ENCODE assay signal across 8 cellular contexts in genomic region chr6:13273931-13274706, GRCh38. TPM values are rescaled to one million over a fixed set of nuclear protein-coding genes. Genes with fewer than 3 reads are reported as not detected.
DNase-seq lines count a peak whose midpoint lies in the region; ATAC-seq and TF ChIP-seq lines count a peak whose summit lies in the region.

No MANE protein-coding gene starts in this region.

- DNase-seq in activated CD4-positive, CD25-positive, alpha-beta regulatory T cell treated with anti-CD3 and anti-CD28 coated beads, Interleukin-2, amount 50 U/mL, for 16 hours (ENCODE audit: low read depth, low spot score) = peak; percentile 26
- DNase-seq in coronary artery (ENCODE audit: low spot score) (no peak), H4 (ENCODE audit: low spot score) (no peak)
- DNase-seq in stimulated activated CD4-positive, alpha-beta T cell treated with anti-CD3 and anti-CD28 coated beads, TNF-alpha, amount 100 ng/mL, for 24 hours (ENCODE audit: low read depth in 3 of 3) = peak; percentile 33 to 58 (median 50)

- H3K27ac ChIP-seq in coronary artery = peak overlapping the region in 1 of 2 donors; percentile 16

- no peak for TF ChIP-seq CTCF in coronary artery (IDR thresholded peaks at IDR 0.05)

- peak overlapping the region; percentile 32 for H3K4me3 ChIP-seq in coronary artery

- peak; percentile 46 for TF ChIP-seq POLR2A in GM15510 (IDR thresholded peaks at IDR 0.05; ENCODE audit: borderline replicate concordance, extremely low read depth, insufficient read length)

- ATAC-seq in HG03060 (IDR thresholded peaks at IDR 0.05; ENCODE audit: low read depth, unreplicated experiment) (peak; percentile 53), SK-N-SH treated with all-trans-retinoic acid at 6 μM for 48 hours (no peak), HG02840 (IDR thresholded peaks at IDR 0.05; ENCODE audit: low FRiP score, unreplicated experiment) (no peak)

TF ChIP-seq in SK-N-SH treated with all-trans-retinoic acid at 6 μM for 48 hours, 23 proteins besides CTCF, POLR2A, EP300 and RAD21:
- TF ChIP-seq ZNF70 (CRISPR knock-in tag; IDR thresholded peaks at IDR 0.05) = no peak
- no peak for TF ChIP-seq ESRRG (CRISPR knock-in tag; IDR thresholded peaks at IDR 0.05)
- no peak for TF ChIP-seq ZFP3 (CRISPR knock-in tag; IDR thresholded peaks at IDR 0.05)
- TF ChIP-seq PATZ1 (CRISPR knock-in tag; IDR thresholded peaks at IDR 0.05; ENCODE audit: borderline replicate concordance) = no peak
- no peak for TF ChIP-seq CSRNP3 (CRISPR knock-in tag; IDR thresholded peaks at IDR 0.05)
- TF ChIP-seq PPARA (CRISPR knock-in tag; IDR thresholded peaks at IDR 0.05; ENCODE audit: borderline replicate concordance) = no peak
- TF ChIP-seq ARNTL (CRISPR knock-in tag; IDR thresholded peaks at IDR 0.05; ENCODE audit: borderline replicate concordance, low read depth) = no peak
- TF ChIP-seq ZNF8 (CRISPR knock-in tag; IDR thresholded peaks at IDR 0.05) = no peak
- TF ChIP-seq TCF4 (CRISPR knock-in tag; IDR thresholded peaks at IDR 0.05; ENCODE audit: borderline replicate concordance) = no peak

RNA-seq across cellular contexts. Expression of gene TBC1D7, which starts 54.2 kb away (rescaled TPM):
- total RNA-seq in H4 (2014; rRNA removed; shearing (Covaris generic)) = 31.9 and 33.7 TPM in 2 replicates

Comparison
In these comparisons a context has a peak if more than half of its experiments do, and no peak if none do; other contexts are left out.
1. DNase-seq: peak in activated CD4-positive, CD25-positive, alpha-beta regulatory T cell treated with anti-CD3 and anti-CD28 coated beads, Interleukin-2, amount 50 U/mL, for 16 hours (single experiment) and stimulated activated CD4-positive, alpha-beta T cell treated with anti-CD3 and anti-CD28 coated beads, TNF-alpha, amount 100 ng/mL, for 24 hours (3 of 3); none in coronary artery (single experiment) and H4 (single experiment).